8 cellular contexts compared by ENCODE assay signal in the genomic region with DNA sequence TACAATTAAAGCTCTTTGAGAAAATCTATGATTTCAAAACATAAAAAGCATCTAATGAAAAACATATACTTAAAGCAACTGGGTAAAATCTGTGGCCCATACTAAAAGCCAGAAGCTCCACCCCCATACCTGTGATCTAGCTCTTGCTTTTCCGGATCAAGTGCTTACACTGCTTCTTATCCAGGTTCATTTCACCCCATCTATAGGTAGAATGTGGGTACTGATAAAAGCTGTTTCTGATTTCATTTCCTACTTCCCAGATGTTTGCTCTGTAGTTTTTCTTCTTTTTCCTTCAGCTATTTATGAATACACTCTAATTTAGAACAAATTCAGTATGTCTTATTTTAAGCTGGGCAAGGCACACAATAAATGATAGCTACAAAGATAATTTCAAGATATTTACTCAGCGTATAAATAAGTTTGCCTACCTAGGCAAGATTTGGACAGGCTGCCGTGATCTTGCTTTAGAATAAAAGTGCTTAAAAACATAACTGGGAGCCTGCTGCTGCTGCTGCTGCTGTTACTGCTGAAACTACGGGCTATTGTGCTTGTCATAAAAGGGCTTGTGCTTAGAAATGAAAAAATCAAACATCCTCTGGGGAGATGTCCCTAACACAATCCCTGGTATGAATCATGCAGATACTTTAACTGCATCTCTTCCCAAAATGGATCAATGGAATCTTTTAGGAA. TPM values are rescaled to one million over a fixed set of nuclear protein-coding genes. Genes with fewer than 3 reads are reported as not detected.
DNase-seq lines count a peak whose midpoint lies in the region; ATAC-seq and TF ChIP-seq lines count a peak whose summit lies in the region.

No MANE protein-coding gene starts in this region.

- peak; percentile 56 for ATAC-seq in RWPE2 (ENCODE audit: low read depth)

- no peaks in the 10 kb centered on the region for H4K20me1 ChIP-seq in MM.1S (ENCODE audit: insufficient read depth, low read length)

- H3K9me3 ChIP-seq in MM.1S (replicated peaks; ENCODE audit: insufficient read depth, low read length), result no peaks in the 10 kb centered on the region
- no peaks in the 10 kb centered on the region for H3K9me3 ChIP-seq in RWPE2 (ENCODE audit: severe bottlenecking)

- no peaks in the 10 kb centered on the region for H3K36me3 ChIP-seq in MM.1S (replicated peaks; ENCODE audit: insufficient read depth, low read length)
- no peaks in the 10 kb centered on the region for H3K36me3 ChIP-seq in RWPE2 (ENCODE audit: low read depth)

- H2AFZ ChIP-seq in MM.1S (ENCODE audit: low read length), result no peak overlapping the region

- peak overlapping the region; percentile 8; the same call in 1 of the 2 replicates for H3K4me3 ChIP-seq in MM.1S (ENCODE audit: low read length)
- no peak overlapping the region for H3K4me3 ChIP-seq in RWPE2 (ENCODE audit: severe bottlenecking)
- H3K4me3 ChIP-seq in fibroblast of the aortic adventitia (ENCODE audit: low read depth, low read length), result peak overlapping the region; percentile 75
- H3K4me3 ChIP-seq in skin epidermis, result peak overlapping the region in 6 of 7 experiments; percentile 6 to 83 (median 67)

- H3K9ac ChIP-seq in MM.1S (ENCODE audit: low read length), result no peak overlapping the region

- peak overlapping the region; percentile 61; the same call in 1 of the 2 replicates for H3K4me2 ChIP-seq in MM.1S (ENCODE audit: low read depth, low read length)

- H3K27ac ChIP-seq in MM.1S (ENCODE audit: low read length) (peak overlapping the region; percentile 23; the same call in 1 of the 2 replicates), RWPE2 (ENCODE audit: poor library complexity, severe bottlenecking) (no peak overlapping the region), skin epidermis (peak overlapping the region in 10 of 21 experiments; percentile 6 to 86 (median 31))

- TF ChIP-seq CTCF in MM.1S (IDR thresholded peaks at IDR 0.05; ENCODE audit: low read length) (peak; percentile 76), RWPE2 (IDR thresholded peaks at IDR 0.05; ENCODE audit: poor library complexity, severe bottlenecking) (peak; percentile 55), fibroblast of the aortic adventitia (IDR thresholded peaks at IDR 0.05; ENCODE audit: insufficient read depth, low read length) (peak; percentile 45)

- H3K4me1 ChIP-seq in MM.1S (ENCODE audit: low read length), result peaks cover 34% of the 10 kb centered on the region
- peaks cover 9% of the 10 kb centered on the region for H3K4me1 ChIP-seq in RWPE2 (ENCODE audit: insufficient read depth, poor library complexity, severe bottlenecking)

- H3F3A ChIP-seq in MM.1S (ENCODE audit: insufficient read depth, low read length), result peaks cover 33% of the 10 kb centered on the region

- peaks cover 20% of the 10 kb centered on the region for H3K27me3 ChIP-seq in MM.1S (replicated peaks; ENCODE audit: insufficient read depth, low read length)
- no peaks in the 10 kb centered on the region for H3K27me3 ChIP-seq in RWPE2 (ENCODE audit: insufficient read depth, poor library complexity, severe bottlenecking)

- peak; percentile 27 for DNase-seq in NCI-H187 treated with DMSO at 0.1 percent for 48 hours (lab: John Stamatoyannopoulos, UW)
- no peak for DNase-seq in NCI-H187 (lab: John Stamatoyannopoulos, UW)
- peak; percentile 87 for DNase-seq in MM.1S
- DNase-seq in RWPE2 (ENCODE audit: low spot score), result no peak
- peak; percentile 54 for DNase-seq in fibroblast of the aortic adventitia (ENCODE audit: low read depth)
- DNase-seq in GDM1 (lab: John Stamatoyannopoulos, UW), result no peak
- no peak for DNase-seq in stimulated activated CD4-positive, alpha-beta T cell treated with anti-CD3 and anti-CD28 coated beads, Interleukin-4, amount 100 ng/mL, for 1 hour

- no peaks in the 10 kb centered on the region for H3K9me2 ChIP-seq in MM.1S (replicated peaks; ENCODE audit: insufficient read depth, low read length)

- no peaks in the 10 kb centered on the region for H3K79me2 ChIP-seq in MM.1S (ENCODE audit: low read length)

RNA-seq across cellular contexts. Expression of gene SIPA1L2, which starts 2.1 kb away (rescaled TPM):
- 6.8 and 16.4 TPM in 2 replicates for total RNA-seq in fibroblast of the aortic adventitia (ENCODE audit: low replicate concordance)

Comparison
In these comparisons a context has a peak if more than half of its experiments do, and no peak if none do; other contexts are left out.
1. DNase-seq: peak in NCI-H187 treated with DMSO at 0.1 percent for 48 hours (single experiment), MM.1S (single experiment) and fibroblast of the aortic adventitia (single experiment); none in NCI-H187 (0 of 2), RWPE2 (single experiment), GDM1 (single experiment) and stimulated activated CD4-positive, alpha-beta T cell treated with anti-CD3 and anti-CD28 coated beads, Interleukin-4, amount 100 ng/mL, for 1 hour (single experiment).
2. Peak in every context shown above with its lines, with median percentiles within 50 percentile points of each other: CTCF ChIP-seq.